ENCODE assay signal across 29 cellular contexts in genomic region chr12:116614194-116614885, GRCh38. TPM values are rescaled to one million over a fixed set of nuclear protein-coding genes. Genes with fewer than 3 reads are reported as not detected.
"Had no signal": no experiment of that assay in that cellular context is flagged by ENCODE, and none has a peak within 500 bp of the region (broad histone marks: within the 10 kb centered on the region; RNA-seq: fewer than 3 reads in every experiment).

No MANE protein-coding gene starts in this region.

- H3K36me3 ChIP-seq: gastroesophageal sphincter, pancreas, stomach, thyroid gland, upper lobe of right lung had no signal

- H3K4me1 ChIP-seq: pancreas, psoas muscle had no signal

- H3K27ac Mint-ChIP-seq: activated B cell treated with CpG ODN at 0.5 μM for 24 hours; activated CD8-positive, alpha-beta T cell treated with anti-CD3 and anti-CD28 coated beads for 36 hours; activated naive CD8-positive, alpha-beta T cell; activated T-helper 2 cell treated with anti-CD3 and anti-CD28 coated beads, Interferon-gamma antibody, Interleukin-2, Interleukin-4, amounts not matched to agents 10 μg/mL and 5 μg/mL and 100 μg/mL, durations not matched to agents 14 hours and 24 hours and 36 hours; mesothelial cell of epicardium; stimulated activated naive B cell treated with anti-CD40 and anti-IgM and Interleukin-4, amounts not matched to agents 10 μg/mL and 1 μg/mL and 100 μg/mL, for 72 hours; T-helper 17 cell had no signal

- H3K36me3 Mint-ChIP-seq: activated naive CD8-positive, alpha-beta T cell; mesothelial cell of epicardium; stimulated activated naive B cell treated with anti-CD40 and anti-IgM and Interleukin-4, amounts not matched to agents 10 μg/mL and 1 μg/mL and 100 μg/mL, for 72 hours had no signal

- H3K4me3 Mint-ChIP-seq: activated B cell treated with CpG ODN at 0.5 μM for 24 hours; activated CD8-positive, alpha-beta T cell treated with anti-CD3 and anti-CD28 coated beads for 36 hours; activated naive CD8-positive, alpha-beta T cell; activated T-cell treated with anti-CD3 and anti-CD28 coated beads, Interleukin-2, amount 50 U/mL, for 4 hours; central memory CD8-positive, alpha-beta T cell; mesothelial cell of epicardium; naive B cell; stimulated activated naive B cell treated with anti-CD40 and anti-IgM and Interleukin-4, amounts not matched to agents 10 μg/mL and 1 μg/mL and 100 μg/mL, for 72 hours; T-helper 17 cell had no signal

- H3K27me3 Mint-ChIP-seq: activated B cell treated with CpG ODN at 0.5 μM for 24 hours; activated CD8-positive, alpha-beta T cell treated with anti-CD3 and anti-CD28 coated beads for 36 hours; activated naive CD8-positive, alpha-beta T cell; stimulated activated naive B cell treated with anti-CD40 and anti-IgM and Interleukin-4, amounts not matched to agents 10 μg/mL and 1 μg/mL and 100 μg/mL, for 72 hours had no signal

- H3K9me3 ChIP-seq: pancreas, psoas muscle, stomach, thyroid gland, upper lobe of right lung had no signal

- H3K9me3 Mint-ChIP-seq: activated CD8-positive, alpha-beta T cell treated with anti-CD3 and anti-CD28 coated beads for 36 hours; activated T-cell treated with anti-CD3 and anti-CD28 coated beads, Interleukin-2, amount 50 U/mL, for 4 hours; activated T-helper 2 cell treated with anti-CD3 and anti-CD28 coated beads, Interferon-gamma antibody, Interleukin-2, Interleukin-4, amounts not matched to agents 10 μg/mL and 5 μg/mL and 100 μg/mL, durations not matched to agents 14 hours and 24 hours and 36 hours; central memory CD8-positive, alpha-beta T cell; mesothelial cell of epicardium had no signal

- H3K27me3 ChIP-seq: dorsolateral prefrontal cortex, gastroesophageal sphincter, pancreas, stomach, thyroid gland, upper lobe of right lung had no signal

- FAIRE-seq: bronchial epithelial cell, kidney, pancreas had no signal

- H3K4me3 ChIP-seq: coronary artery, dorsolateral prefrontal cortex, gastroesophageal sphincter, pancreas, psoas muscle, stomach, thyroid gland, upper lobe of right lung had no signal

- DNase-seq: activated B cell treated with CpG ODN at 0.5 μM for 24 hours; activated CD4-positive, alpha-beta T cell treated with anti-CD3 and anti-CD28 coated beads, Interleukin-2, amount 50 U/mL, for 1 hour; activated CD8-positive, alpha-beta T cell treated with anti-CD3 and anti-CD28 coated beads for 36 hours; activated naive CD4-positive, alpha-beta T cell; activated T-cell treated with anti-CD3 and anti-CD28 coated beads, Interleukin-2, amount 50 U/mL, for 4 hours; anterior cingulate cortex; effector memory CD4-positive, alpha-beta T cell; hippocampal formation; kidney; left colon; naive B cell; pancreas; psoas muscle; stimulated activated CD4-positive, alpha-beta T cell treated with anti-CD3 and anti-CD28 coated beads, Interleukin-15, amount 100 ng/mL, for 24 hours; stimulated activated CD4-positive, alpha-beta T cell treated with anti-CD3 and anti-CD28 coated beads, Interleukin-2, amount 100 ng/mL, for 24 hours; stimulated activated naive B cell treated with anti-CD40 and anti-IgM and Interleukin-4, amounts not matched to agents 10 μg/mL and 1 μg/mL and 100 μg/mL, for 72 hours; stomach; T-helper 17 cell; upper lobe of right lung had no signal

- ATAC-seq: activated CD8-positive, alpha-beta T cell treated with anti-CD3 and anti-CD28 coated beads for 36 hours; activated T-cell treated with anti-CD3 and anti-CD28 coated beads, Interleukin-2, amount 50 U/mL, for 4 hours; gastroesophageal sphincter; left colon; pancreas; psoas muscle; stimulated activated naive B cell treated with anti-CD40 and anti-IgM and Interleukin-4, amounts not matched to agents 10 μg/mL and 1 μg/mL and 100 μg/mL, for 72 hours; T-helper 17 cell; upper lobe of right lung had no signal

- H3K27ac ChIP-seq: coronary artery, gastroesophageal sphincter, pancreas, psoas muscle, stomach, upper lobe of right lung had no signal

RNA-seq across cellular contexts. Expression of gene MAP1LC3B2, which starts 55.2 kb away (rescaled TPM):
- total RNA-seq: epithelial cell of proximal tubule, upper lobe of right lung had no signal
